ENCODE assay signal across 8 cellular contexts in the genomic region with DNA sequence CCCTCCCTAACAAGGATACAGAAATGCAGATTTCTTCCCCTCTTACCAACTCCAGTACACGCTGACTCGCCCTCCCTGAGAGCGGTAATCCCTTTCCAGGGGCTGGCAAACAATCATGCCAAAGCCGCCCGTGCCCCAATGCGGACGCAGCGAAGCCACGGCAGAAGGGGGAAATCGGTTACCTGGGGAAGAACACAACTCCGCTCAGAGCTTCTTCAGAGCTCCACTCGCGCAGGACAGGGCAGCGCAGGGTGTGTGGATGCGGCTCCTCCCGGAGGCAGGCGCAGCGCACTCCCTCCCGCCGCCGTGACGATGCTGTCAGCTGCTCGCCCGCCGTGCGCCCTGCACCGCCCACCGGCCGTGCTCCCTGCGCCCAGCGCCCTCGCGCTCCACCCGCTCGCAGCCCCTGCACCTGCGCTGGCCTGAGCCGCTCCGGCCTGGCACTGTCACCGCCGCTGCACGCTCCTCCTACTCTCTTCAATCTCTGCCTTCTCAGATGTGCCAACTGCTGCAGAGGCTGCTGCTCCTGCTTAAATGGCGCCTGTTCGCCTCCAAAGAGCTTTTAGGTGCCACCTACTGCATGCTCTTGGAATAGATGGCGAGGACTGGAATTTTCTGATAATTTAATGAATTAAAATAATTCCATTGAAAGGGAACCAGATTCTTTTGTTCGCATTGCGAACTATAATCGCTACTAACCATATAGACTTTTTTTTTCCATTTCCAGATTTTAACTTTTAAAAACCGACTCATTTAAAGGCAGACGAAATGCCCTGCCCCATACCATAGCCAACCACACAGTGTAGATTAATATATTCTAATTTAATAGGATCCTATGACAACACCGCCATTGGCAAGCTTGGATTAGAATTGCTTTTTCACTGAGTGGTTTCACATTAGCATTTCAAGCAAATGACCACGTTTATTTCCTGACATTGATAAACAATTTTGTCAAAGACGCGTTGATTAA. TPM values are rescaled to one million over a fixed set of nuclear protein-coding genes. Genes with fewer than 3 reads are reported as not detected.
DNase-seq lines count a peak whose midpoint lies in the region; ATAC-seq and TF ChIP-seq lines count a peak whose summit lies in the region.

Gene DIRAS2, minus strand, starts transcription at position 255 of the 970 bp plus-strand sequence. CDS start 28,997 bp downstream, outside the sequence.

- no peak within 1 kb of the TSS for H3K27ac Mint-ChIP-seq in activated naive CD8-positive, alpha-beta T cell

- ATAC-seq in GM19351 (IDR thresholded peaks at IDR 0.05; ENCODE audit: unreplicated experiment) (peak; percentile 78), Right ventricle myocardium inferior (peak; percentile 76), HG03025 (IDR thresholded peaks at IDR 0.05; ENCODE audit: low FRiP score, unreplicated experiment) (no peak), GM21423 (IDR thresholded peaks at IDR 0.05; ENCODE audit: unreplicated experiment) (no peak)

- H3K36me3 Mint-ChIP-seq in activated naive CD8-positive, alpha-beta T cell, result no peaks in the 10 kb centered on the region

- DNase-seq in AG09319 (ENCODE audit: extremely low read depth, low read depth) (no peak), NCI-H2107 (lab: John Stamatoyannopoulos, UW) (peak; percentile 46), Right ventricle myocardium inferior (ENCODE audit: missing footprints) (peak; percentile 67), nucleus accumbens (lab: John Stamatoyannopoulos, UW) (peak in 55 of 56 donors; percentile 40 to 92 (median 76))

- intact Hi-C loops in Right ventricle myocardium inferior (cut with DNase I), result loop anchor here (10.0 kb wide), 1 partner anchor 1048 kb away; no protein-coding TSS in a partner anchor

- no peaks in the 10 kb centered on the region for H3K9me3 Mint-ChIP-seq in activated naive CD8-positive, alpha-beta T cell (ENCODE audit: low read depth)

- peak; percentile 21 for TF ChIP-seq CTCF in AG09319 (IDR thresholded peaks at IDR 0.05; ENCODE audit: low read depth, low read length)

- H3K4me3 Mint-ChIP-seq in activated naive CD8-positive, alpha-beta T cell, result peak within 1 kb of the TSS; percentile 64

- H3K4me1 Mint-ChIP-seq in activated naive CD8-positive, alpha-beta T cell (ENCODE audit: low read depth), result peaks cover 10% of the 10 kb centered on the region

- peaks cover 37% of the 10 kb centered on the region for H3K27me3 Mint-ChIP-seq in activated naive CD8-positive, alpha-beta T cell

RNA-seq across cellular contexts. Expression of gene DIRAS2, which starts in this region (rescaled TPM):
- total RNA-seq in Right ventricle myocardium inferior, result not detected

Comparison
In these comparisons a context has a peak if more than half of its experiments do, and no peak if none do; other contexts are left out.
1. Peak in DNase-seq and ATAC-seq in Right ventricle myocardium inferior; RNA of the gene not detected or under 1 TPM.